Comparison of ENCODE assay signal across 31 cellular contexts in genomic region chr2:225806105-225806504, GRCh38.
"Had no signal": no experiment of that assay in that cellular context is flagged by ENCODE, and none has a peak within 500 bp of the region (broad histone marks: within the 10 kb centered on the region; RNA-seq: fewer than 3 reads in every experiment).

No MANE protein-coding gene starts in this region.

- H3K9me3 ChIP-seq: colonic mucosa, esophagus squamous epithelium, heart left ventricle, psoas muscle, sigmoid colon, stomach, thyroid gland, upper lobe of right lung had no signal

- H3K4me1 ChIP-seq: colonic mucosa, esophagus squamous epithelium, heart left ventricle, parathyroid adenoma, psoas muscle, sigmoid colon, stomach, thyroid gland, upper lobe of right lung had no signal

- H3K4me3 Mint-ChIP-seq: activated B cell treated with CpG ODN at 0.5 μM for 24 hours; activated T-cell treated with anti-CD3 and anti-CD28 coated beads, Interleukin-2, amount 50 U/mL, for 72 hours; immature natural killer cell; memory B cell; naive thymus-derived CD8-positive, alpha-beta T cell; neural crest cell; stimulated activated naive B cell treated with anti-CD40 and anti-IgM and Interleukin-4, amounts not matched to agents 10 μg/mL and 1 μg/mL and 100 μg/mL, for 72 hours had no signal

- H3K36me3 ChIP-seq: cardiac muscle cell, colonic mucosa, esophagus squamous epithelium, heart left ventricle, sigmoid colon, stomach, thyroid gland, upper lobe of right lung had no signal

- H3K9ac ChIP-seq: parathyroid adenoma had no signal

- H3K79me2 ChIP-seq: parathyroid adenoma had no signal

- ATAC-seq: activated naive CD4-positive, alpha-beta T cell treated with anti-CD3 and anti-CD28 coated beads, Interleukin-2, amount 50 U/mL, for 72 hours; activated T-cell treated with anti-CD3 and anti-CD28 coated beads, Interleukin-2, amount 50 U/mL, for 72 hours; heart left ventricle; naive thymus-derived CD8-positive, alpha-beta T cell; psoas muscle; stimulated activated naive B cell treated with anti-CD40 and anti-IgM and Interleukin-4, amounts not matched to agents 10 μg/mL and 1 μg/mL and 100 μg/mL, for 72 hours; upper lobe of right lung had no signal

- H3K27me3 ChIP-seq: cardiac muscle cell, colonic mucosa, esophagus squamous epithelium, heart left ventricle, sigmoid colon, stomach, thyroid gland, upper lobe of right lung had no signal

- H3K4me3 ChIP-seq: cardiac muscle cell, colonic mucosa, esophagus squamous epithelium, heart left ventricle, psoas muscle, sigmoid colon, stomach, thyroid gland, upper lobe of right lung had no signal

- H3K4me1 Mint-ChIP-seq: activated B cell treated with CpG ODN at 0.5 μM for 24 hours; immature natural killer cell; memory B cell; naive thymus-derived CD8-positive, alpha-beta T cell; neural crest cell; stimulated activated naive B cell treated with anti-CD40 and anti-IgM and Interleukin-4, amounts not matched to agents 10 μg/mL and 1 μg/mL and 100 μg/mL, for 72 hours had no signal

- H3K27ac ChIP-seq: cardiac muscle cell, colonic mucosa, epithelial cell of prostate, esophagus squamous epithelium, heart left ventricle, parathyroid adenoma, psoas muscle, sigmoid colon, stomach, thyroid gland, upper lobe of right lung had no signal

- H3K9me3 Mint-ChIP-seq: activated B cell treated with CpG ODN at 0.5 μM for 24 hours; activated naive CD4-positive, alpha-beta T cell treated with anti-CD3 and anti-CD28 coated beads, Interleukin-2, amount 50 U/mL, for 72 hours; activated T-cell treated with anti-CD3 and anti-CD28 coated beads, Interleukin-2, amount 50 U/mL, for 72 hours; memory B cell; naive thymus-derived CD8-positive, alpha-beta T cell; neural crest cell; stimulated activated naive B cell treated with anti-CD40 and anti-IgM and Interleukin-4, amounts not matched to agents 10 μg/mL and 1 μg/mL and 100 μg/mL, for 72 hours had no signal

- H2AFZ ChIP-seq: parathyroid adenoma had no signal

- DNase-seq: activated B cell treated with CpG ODN at 0.5 μM for 24 hours; activated CD4-positive, alpha-beta T cell treated with anti-CD3 and anti-CD28 coated beads for 4 hours; activated CD4-positive, alpha-beta T cell treated with anti-CD3 and anti-CD28 coated beads, Interleukin-2, amount 50 U/mL, for 4 hours; activated naive CD4-positive, alpha-beta T cell; activated T-cell treated with anti-CD3 and anti-CD28 coated beads for 4 hours; activated T-cell treated with anti-CD3 and anti-CD28 coated beads, Interleukin-2, amount 50 U/mL, for 72 hours; anterior cingulate cortex; cerebellar nuclear complex; colonic mucosa; effector CD8-positive, alpha-beta T cell; esophagus squamous epithelium; heart left ventricle; hypothalamus; immature natural killer cell; naive thymus-derived CD8-positive, alpha-beta T cell; occipital lobe; psoas muscle; sigmoid colon; small intestine; stimulated activated CD4-positive, alpha-beta T cell treated with anti-CD3 and anti-CD28 coated beads, Interleukin-4, amount 100 ng/mL, for 24 hours; stimulated activated naive B cell treated with anti-CD40 and anti-IgM and Interleukin-4, amounts not matched to agents 10 μg/mL and 1 μg/mL and 100 μg/mL, for 72 hours; stomach; T-helper 2 cell; thyroid gland; upper lobe of right lung had no signal

- H3K27ac Mint-ChIP-seq: activated B cell treated with CpG ODN at 0.5 μM for 24 hours; activated naive CD4-positive, alpha-beta T cell treated with anti-CD3 and anti-CD28 coated beads, Interleukin-2, amount 50 U/mL, for 72 hours; activated T-cell treated with anti-CD3 and anti-CD28 coated beads, Interleukin-2, amount 50 U/mL, for 72 hours; immature natural killer cell; memory B cell; naive thymus-derived CD8-positive, alpha-beta T cell; stimulated activated naive B cell treated with anti-CD40 and anti-IgM and Interleukin-4, amounts not matched to agents 10 μg/mL and 1 μg/mL and 100 μg/mL, for 72 hours had no signal

- H3K36me3 Mint-ChIP-seq: activated naive CD4-positive, alpha-beta T cell treated with anti-CD3 and anti-CD28 coated beads, Interleukin-2, amount 50 U/mL, for 72 hours; immature natural killer cell; memory B cell; naive thymus-derived CD8-positive, alpha-beta T cell; stimulated activated naive B cell treated with anti-CD40 and anti-IgM and Interleukin-4, amounts not matched to agents 10 μg/mL and 1 μg/mL and 100 μg/mL, for 72 hours had no signal
